ENCODE assay signal across 2 cellular contexts in genomic region chr9:131480258-131480657, GRCh38.
TF ChIP-seq lines count a peak whose summit lies in the region.

No MANE protein-coding gene starts in this region.

TF ChIP-seq in GM12878, 131 proteins besides CTCF, POLR2A, EP300 and RAD21:
- no peak for TF ChIP-seq GABPA (IDR thresholded peaks at IDR 0.05; ENCODE audit: low read depth)
- no peak for TF ChIP-seq LARP7 (IDR thresholded peaks at IDR 0.05)
- 0 out of 2 replicates have a peak, but pooled peaks have one; percentile 25 for TF ChIP-seq PKNOX1 (IDR thresholded peaks at IDR 0.05)

TF ChIP-seq in SK-N-SH, 30 proteins besides CTCF, POLR2A, EP300 and RAD21:
- no peak for TF ChIP-seq ELF1 (IDR thresholded peaks at IDR 0.05)
- TF ChIP-seq TCF12 (IDR thresholded peaks at IDR 0.05): no peak
- TF ChIP-seq NFIC (IDR thresholded peaks at IDR 0.05; ENCODE audit: borderline replicate concordance): no peak
- no peak for TF ChIP-seq POLR2AphosphoS5 (IDR thresholded peaks at IDR 0.05; ENCODE audit: low read depth, low read length)
- TF ChIP-seq MEF2A (IDR thresholded peaks at IDR 0.05; ENCODE audit: borderline replicate concordance, low read depth): no peak
- TF ChIP-seq RFX5 (IDR thresholded peaks at IDR 0.05; ENCODE audit: low read length): no peak
- TF ChIP-seq FOSL2 (IDR thresholded peaks at IDR 0.05; ENCODE audit: borderline replicate concordance, low read depth): no peak
- TF ChIP-seq YY1 (IDR thresholded peaks at IDR 0.05; ENCODE audit: low read depth): no peak
- TF ChIP-seq REST (IDR thresholded peaks at IDR 0.05; ENCODE audit: low read depth, low read length): no peak
TF ChIP-seq in SK-N-SH: peak in this region for 0.
